In the genomic region with DNA sequence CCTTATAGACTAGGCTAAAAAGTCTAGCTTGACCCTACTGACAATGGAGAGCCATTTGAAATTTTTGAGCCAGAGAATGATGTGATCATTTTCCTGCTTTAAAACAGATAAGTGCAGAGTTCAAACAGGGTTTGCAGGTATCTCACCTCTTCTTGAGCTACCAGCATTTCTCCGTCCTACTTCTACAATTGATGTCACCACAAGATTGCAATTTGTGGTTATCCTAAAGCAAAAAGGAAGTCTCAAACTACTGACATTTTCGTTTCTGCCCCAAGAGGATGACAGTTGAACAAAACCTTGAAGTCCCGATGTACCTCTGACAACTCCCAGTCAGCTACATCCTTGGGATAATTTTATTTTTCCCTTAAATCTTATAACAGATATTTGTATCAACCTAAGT, we compare ENCODE assay signal across 17 cellular contexts.
DNase-seq lines count a peak whose midpoint lies in the region; ATAC-seq, FAIRE-seq and TF ChIP-seq lines count a peak whose summit lies in the region.
"Had no signal": no experiment of that assay in that cellular context is flagged by ENCODE, and none has a peak within 500 bp of the region (broad histone marks: within the 10 kb centered on the region; RNA-seq: fewer than 3 reads in every experiment).

No MANE protein-coding gene starts in this region.

- H3K36me3 Mint-ChIP-seq in activated naive CD4-positive, alpha-beta T cell treated with anti-CD3 and anti-CD28 coated beads, Interleukin-2, amount 50 U/mL, for 24 hours = no peaks in the 10 kb centered on the region
- no peaks in the 10 kb centered on the region for H3K36me3 Mint-ChIP-seq in activated naive CD4-positive, alpha-beta T cell treated with anti-CD3 and anti-CD28 coated beads for 36 hours (ENCODE audit: low read depth)

- DNase-seq in activated naive CD4-positive, alpha-beta T cell treated with anti-CD3 and anti-CD28 coated beads for 36 hours = no peak
- DNase-seq in MM.1S = peak; percentile 57
- peak; percentile 20 for DNase-seq in GM12878 (ENCODE audit: low read depth, low spot score)
- no peak for DNase-seq in uterus
- DNase-seq in stimulated activated CD4-positive, alpha-beta T cell treated with anti-CD3 and anti-CD28 coated beads, Interleukin-15, amount 100 ng/mL, for 24 hours = no peak
- DNase-seq in ascending aorta (ENCODE audit: low spot score in 2 of 2) = no peak
- no peak for DNase-seq in DMS153 treated with DMSO at 0.1 percent for 48 hours (lab: John Stamatoyannopoulos, UW; ENCODE audit: unreplicated experiment)
- DNase-seq: DMS79 treated with DMSO at 0.1 percent for 48 hours, mammary epithelial cell, NCI-H2029 treated with DMSO at 0.1 percent for 48 hours, NCI-H82, posterior cingulate gyrus had no signal

- H2AFZ ChIP-seq in MM.1S (ENCODE audit: low read length) = no peak overlapping the region
- no peak overlapping the region for H2AFZ ChIP-seq in GM12878 (ENCODE audit: control insufficient read depth, low read depth, low read length)

- RAD21 ChIA-PET in GM12878 (lab: Charles Lee; ENCODE audit: unreplicated experiment) = no interaction called here

- H3K9me3 Mint-ChIP-seq in activated naive CD4-positive, alpha-beta T cell treated with anti-CD3 and anti-CD28 coated beads, Interleukin-2, amount 50 U/mL, for 24 hours = peaks cover 5% of the 10 kb centered on the region
- no peaks in the 10 kb centered on the region for H3K9me3 Mint-ChIP-seq in activated naive CD4-positive, alpha-beta T cell treated with anti-CD3 and anti-CD28 coated beads for 36 hours

- no peak overlapping the region for H3K27ac ChIP-seq in MM.1S (ENCODE audit: low read length)
- H3K27ac ChIP-seq in GM12878 (ENCODE audit: control insufficient read depth, insufficient read depth) = no peak overlapping the region
- H3K27ac ChIP-seq in uterus = peak overlapping the region; percentile 56 to 64
- H3K27ac ChIP-seq in ascending aorta = no peak overlapping the region
- H3K27ac ChIP-seq: SJSA1, VCaP had no signal

- TF ChIP-seq CTCF in MM.1S (IDR thresholded peaks at IDR 0.05; ENCODE audit: low read length) (no peak), GM12878 (IDR thresholded peaks at IDR 0.05 in 2 of 3, conservative IDR thresholded peaks at IDR 0.05 in 1 of 3; ENCODE audit: control insufficient read depth in 2 of 3, extremely low read depth in 1 of 3, insufficient read depth in 1 of 3, low read depth in 3 of 3, low read length in 3 of 3) (no peak), uterus (IDR thresholded peaks at IDR 0.05) (no peak), ascending aorta (IDR thresholded peaks at IDR 0.05) (no peak)

- H3K4me1 ChIP-seq in MM.1S (ENCODE audit: low read length) (peaks cover 8% of the 10 kb centered on the region; the same call in 1 of the 2 replicates), GM12878 (ENCODE audit: control insufficient read depth, insufficient read depth, low read length) (no peaks in the 10 kb centered on the region), uterus (peaks cover 0 to 11% of the 10 kb centered on the region in 2 donors), ascending aorta (no peaks in the 10 kb centered on the region)

- no peaks in the 10 kb centered on the region for H3K27me3 ChIP-seq in MM.1S (replicated peaks; ENCODE audit: insufficient read depth, low read length)
- H3K27me3 ChIP-seq in GM12878 (replicated peaks in 1 of 2; ENCODE audit: control insufficient read depth in 2 of 2, insufficient read depth in 2 of 2, low read length in 1 of 2) = peaks cover 0 to 3% of the 10 kb centered on the region in 2 experiments; a peak in 3 of 4 replicates
- H3K27me3 ChIP-seq in uterus = no peaks in the 10 kb centered on the region
- no peaks in the 10 kb centered on the region for H3K27me3 ChIP-seq in ascending aorta
- H3K27me3 ChIP-seq: SJSA1 had no signal

- H3K9me2 ChIP-seq in MM.1S (replicated peaks; ENCODE audit: insufficient read depth, low read length) = no peaks in the 10 kb centered on the region

- TF ChIP-seq POLR2A in GM12878 (IDR thresholded peaks at IDR 0.05; ENCODE audit: low read depth, low read length) (no peak), uterus (IDR thresholded peaks at IDR 0.05) (no peak)

- no peaks in the 10 kb centered on the region for H3K79me2 ChIP-seq in MM.1S (ENCODE audit: low read length)
- no peaks in the 10 kb centered on the region for H3K79me2 ChIP-seq in GM12878 (ENCODE audit: control insufficient read depth, insufficient read depth, low read length)

- H3K9ac ChIP-seq in MM.1S (ENCODE audit: low read length) = no peak overlapping the region
- no peak overlapping the region for H3K9ac ChIP-seq in GM12878 (ENCODE audit: control insufficient read depth, insufficient read depth, low read length)

- no peaks in the 10 kb centered on the region for H4K20me1 ChIP-seq in MM.1S (ENCODE audit: insufficient read depth, low read length)
- no peaks in the 10 kb centered on the region for H4K20me1 ChIP-seq in GM12878 (ENCODE audit: control insufficient read depth, insufficient read depth)

- H3K9me3 ChIP-seq in MM.1S (replicated peaks; ENCODE audit: insufficient read depth, low read length) = no peaks in the 10 kb centered on the region
- H3K9me3 ChIP-seq in GM12878 (replicated peaks; ENCODE audit: control insufficient read depth, insufficient read depth, low read length) = no peaks in the 10 kb centered on the region; the same call in 2 of the 3 replicates
- no peaks in the 10 kb centered on the region for H3K9me3 ChIP-seq in uterus
- H3K9me3 ChIP-seq in ascending aorta = no peaks in the 10 kb centered on the region
- H3K9me3 ChIP-seq: SJSA1 had no signal

- H3K36me3 ChIP-seq in MM.1S (replicated peaks; ENCODE audit: insufficient read depth, low read length) = no peaks in the 10 kb centered on the region
- no peaks in the 10 kb centered on the region for H3K36me3 ChIP-seq in GM12878 (ENCODE audit: control insufficient read depth in 2 of 2, insufficient read depth in 2 of 2, low read length in 1 of 2)
- H3K36me3 ChIP-seq in uterus = no peaks in the 10 kb centered on the region
- no peaks in the 10 kb centered on the region for H3K36me3 ChIP-seq in ascending aorta
- H3K36me3 ChIP-seq: SJSA1 had no signal

- 0% methylated on average over 3 of the region's 3 CpGs for WGBS in GM12878 (ENCODE audit: insufficient coverage, insufficient replicate concordance, low lambda C conversion rate, missing lambda C conversion rate)

- no peak for TF ChIP-seq RAD21 in GM12878 (IDR thresholded peaks at IDR 0.05; ENCODE audit: insufficient read depth, low read depth, low read length)

- no peaks in the 10 kb centered on the region for H3K27me3 Mint-ChIP-seq in activated naive CD4-positive, alpha-beta T cell treated with anti-CD3 and anti-CD28 coated beads, Interleukin-2, amount 50 U/mL, for 24 hours
- H3K27me3 Mint-ChIP-seq in activated naive CD4-positive, alpha-beta T cell treated with anti-CD3 and anti-CD28 coated beads for 36 hours (ENCODE audit: low read depth) = peaks cover 4% of the 10 kb centered on the region

- H3K4me2 ChIP-seq in MM.1S (ENCODE audit: low read depth, low read length) (no peak overlapping the region), GM12878 (ENCODE audit: control insufficient read depth, insufficient read depth) (no peak overlapping the region)

- TF ChIP-seq EP300 in GM12878 (IDR thresholded peaks at IDR 0.05; ENCODE audit: borderline replicate concordance in 1 of 2, control insufficient read depth in 1 of 2, low read depth in 2 of 2, low read length in 2 of 2) = no peak

- BruUV-seq in GM12878 (replicated peaks; lab: Mats Ljungman, UMichigan) = no TSS peak

- peaks cover 61% of the 10 kb centered on the region for H3K4me1 Mint-ChIP-seq in activated naive CD4-positive, alpha-beta T cell treated with anti-CD3 and anti-CD28 coated beads, Interleukin-2, amount 50 U/mL, for 24 hours
- H3K4me1 Mint-ChIP-seq in activated naive CD4-positive, alpha-beta T cell treated with anti-CD3 and anti-CD28 coated beads for 36 hours (ENCODE audit: low read depth) = peaks cover 47% of the 10 kb centered on the region

- FAIRE-seq in GM12878 (lab: Jason Lieb, UNC) = peak; percentile 31
- FAIRE-seq: GM12891, urothelium cell line had no signal

- in situ Hi-C loops in GM12878 (cut with MboI) = no loop called here

- SMC1A ChIA-PET in GM12878 (lab: Charles Lee; ENCODE audit: uncharacterized antibody, unreplicated experiment) = interaction anchor here (0.8 to 1.0 kb wide), 3 partner anchors 9 to 103 kb away, joined by 3 read pairs; no protein-coding TSS in a partner anchor

- ATAC-seq in GM12878 = peak; percentile 45

- H3K27ac Mint-ChIP-seq in activated naive CD4-positive, alpha-beta T cell treated with anti-CD3 and anti-CD28 coated beads, Interleukin-2, amount 50 U/mL, for 24 hours = no peak overlapping the region
- H3K27ac Mint-ChIP-seq in activated naive CD4-positive, alpha-beta T cell treated with anti-CD3 and anti-CD28 coated beads for 36 hours = no peak overlapping the region

- peak overlapping the region; percentile 11 for H3K4me3 Mint-ChIP-seq in activated naive CD4-positive, alpha-beta T cell treated with anti-CD3 and anti-CD28 coated beads, Interleukin-2, amount 50 U/mL, for 24 hours
- no peak overlapping the region for H3K4me3 Mint-ChIP-seq in activated naive CD4-positive, alpha-beta T cell treated with anti-CD3 and anti-CD28 coated beads for 36 hours

- POLR2A ChIA-PET in GM12878 (lab: Charles Lee) = no interaction called here

- no peak overlapping the region for H3K4me3 ChIP-seq in MM.1S (ENCODE audit: low read length)
- no peak overlapping the region for H3K4me3 ChIP-seq in GM12878
- H3K4me3 ChIP-seq in uterus = no peak overlapping the region
- no peak overlapping the region for H3K4me3 ChIP-seq in ascending aorta
- H3K4me3 ChIP-seq: SJSA1 had no signal

- CTCF ChIA-PET in activated naive CD4-positive, alpha-beta T cell treated with anti-CD3 and anti-CD28 coated beads for 36 hours (lab: Charles Lee) = interaction anchor here (0.7 to 1.4 kb wide), 7 partner anchors 9 to 102 kb away, joined by 3 to 6 read pairs (median 3); no protein-coding TSS in a partner anchor
- CTCF ChIA-PET in GM12878 (lab: Yijun Ruan, JAX) = no interaction called here

- no peaks in the 10 kb centered on the region for H3F3A ChIP-seq in MM.1S (ENCODE audit: insufficient read depth, low read length)

- intact Hi-C loops in activated naive CD4-positive, alpha-beta T cell treated with anti-CD3 and anti-CD28 coated beads for 36 hours (cut with micrococcal nuclease) = loop anchor here (5.0 to 10.0 kb wide), 6 partner anchors 151 to 1879 kb away; partner anchors contain the start of genes FRMD6, GPR137C and TXNDC16
- intact Hi-C loops in GM12878 (cut with micrococcal nuclease; ENCODE audit: unreplicated experiment) (no loop called here), uterus (cut with DNase I; ENCODE audit: low total_unique reads) (no loop called here), ascending aorta (cut with DNase I) (no loop called here)

TF ChIP-seq in GM12878, 131 proteins besides CTCF, POLR2A, EP300 and RAD21:
- TF ChIP-seq NBN (IDR thresholded peaks at IDR 0.05) (no peak), RUNX3 (IDR thresholded peaks at IDR 0.05; ENCODE audit: low read length) (peak; percentile 74)

Comparison
In these comparisons a context has a peak if more than half of its experiments do, and no peak if none do; other contexts are left out.
1. DNase-seq: peak in MM.1S (single experiment) and GM12878 (single experiment); none in activated naive CD4-positive, alpha-beta T cell treated with anti-CD3 and anti-CD28 coated beads for 36 hours (single experiment), uterus (0 of 2), stimulated activated CD4-positive, alpha-beta T cell treated with anti-CD3 and anti-CD28 coated beads, Interleukin-15, amount 100 ng/mL, for 24 hours (single experiment), ascending aorta (0 of 2) and DMS153 treated with DMSO at 0.1 percent for 48 hours (single experiment).
2. H3K27ac ChIP-seq: peak in uterus (2 of 2); none in MM.1S (single experiment), GM12878 (single experiment) and ascending aorta (0 of 2).